Comparison of ENCODE assay signal across 8 cellular contexts in the genomic region with DNA sequence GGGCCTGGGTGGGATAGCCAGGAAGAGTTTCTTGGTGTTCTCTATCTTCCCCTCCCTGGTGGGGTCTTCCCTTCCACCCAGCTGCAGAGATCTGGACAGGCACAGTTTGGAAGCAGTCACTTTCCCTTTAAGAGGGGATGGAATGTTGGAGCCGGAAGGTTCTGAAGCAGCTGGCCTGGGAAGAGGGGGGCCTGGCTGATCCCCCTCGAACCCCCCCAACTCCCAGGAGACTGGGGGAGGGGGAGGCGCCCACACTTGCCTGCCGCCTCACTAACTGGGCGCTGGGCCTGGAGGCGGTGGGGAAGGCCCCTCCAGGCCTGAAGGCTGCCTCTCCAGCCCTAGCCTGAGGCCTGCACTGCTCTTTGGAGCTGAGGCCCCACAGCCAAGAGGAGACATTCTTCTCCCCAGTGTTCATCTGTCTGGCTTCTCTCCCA. TPM values are rescaled to one million over a fixed set of nuclear protein-coding genes. Genes with fewer than 3 reads are reported as not detected.
DNase-seq lines count a peak whose midpoint lies in the region; ATAC-seq and TF ChIP-seq lines count a peak whose summit lies in the region.

No MANE protein-coding gene starts in this region.

- H3K4me3 ChIP-seq in PC-3 (ENCODE audit: low read length) (peak overlapping the region; percentile 90), dorsolateral prefrontal cortex (peak overlapping the region; percentile 72 to 97 (median 91)), liver (ENCODE audit: low read depth in 1 of 3, low read length in 3 of 3) (peak overlapping the region; percentile 93 to 94 (median 93)), suprapubic skin (peak overlapping the region; percentile 91)

- H3K27me3 ChIP-seq in PC-3 (ENCODE audit: low read length) (no peaks in the 10 kb centered on the region), dorsolateral prefrontal cortex (no peaks in the 10 kb centered on the region), liver (ENCODE audit: control insufficient read depth in 4 of 4, insufficient read depth in 4 of 4, low read length in 3 of 4) (no peaks in the 10 kb centered on the region), suprapubic skin (no peaks in the 10 kb centered on the region)

- H3K27ac ChIP-seq in PC-3 (ENCODE audit: low read length) (no peak overlapping the region), dorsolateral prefrontal cortex (peak overlapping the region in 57 of 59 donors; percentile 13 to 97 (median 95)), liver (ENCODE audit: low read depth in 1 of 2, low read length in 2 of 2) (peak overlapping the region; percentile 66 to 76), suprapubic skin (peak overlapping the region; percentile 84)

- WGBS in liver: 2% methylated on average over 6 of the region's 6 CpGs
- 0% methylated on average over 3 of the region's 6 CpGs for WGBS in suprapubic skin

- H2AFZ ChIP-seq in PC-3 (ENCODE audit: low read length): 0 out of 2 replicates have a peak overlapping the region, but pooled peaks have one; percentile 78

- peaks cover 22% of the 10 kb centered on the region for H3K4me1 ChIP-seq in PC-3 (ENCODE audit: insufficient read depth, low read length)
- peaks cover 5 to 36% (median 24%) of the 10 kb centered on the region in 4 donors for H3K4me1 ChIP-seq in liver (ENCODE audit: control insufficient read depth in 4 of 4, insufficient read depth in 4 of 4, low read length in 3 of 4)
- H3K4me1 ChIP-seq in suprapubic skin: peaks cover 60% of the 10 kb centered on the region

- H3K9ac ChIP-seq in PC-3 (ENCODE audit: low read length) (peak overlapping the region; percentile 81), liver (ENCODE audit: low read depth in 1 of 2, low read length in 2 of 2) (peak overlapping the region; percentile 63 to 87)

- TF ChIP-seq POLR2A in suprapubic skin (IDR thresholded peaks at IDR 0.05): no peak

- H3K9me3 ChIP-seq in PC-3 (ENCODE audit: low read length): no peaks in the 10 kb centered on the region
- H3K9me3 ChIP-seq in liver (ENCODE audit: control insufficient read depth in 4 of 4, low read length in 3 of 4): no peaks in the 10 kb centered on the region
- no peaks in the 10 kb centered on the region for H3K9me3 ChIP-seq in suprapubic skin

- H3K36me3 ChIP-seq in PC-3 (ENCODE audit: low read depth, low read length) (no peaks in the 10 kb centered on the region), liver (ENCODE audit: control insufficient read depth in 4 of 4, insufficient read depth in 3 of 4, low read depth in 1 of 4, low read length in 3 of 4) (no peaks in the 10 kb centered on the region), suprapubic skin (no peaks in the 10 kb centered on the region)

- H3F3A ChIP-seq in PC-3 (ENCODE audit: low read length, unreplicated experiment): no peaks in the 10 kb centered on the region

- peak; percentile 13 for ATAC-seq in PC-3

- no peaks in the 10 kb centered on the region for H3K9me2 ChIP-seq in PC-3 (replicated peaks; ENCODE audit: low read length)

- intact Hi-C loops in PC-3 (cut with micrococcal nuclease) (loop anchor here (2.0 kb wide), 1 partner anchor 18 kb away; a partner anchor contains a TSS), dorsolateral prefrontal cortex (cut with DNase I) (loop anchor here in 1 of 2 donors (5.0 kb wide), 1 partner anchor 139 kb away; a partner anchor contains a TSS)

- peaks cover 53% of the 10 kb centered on the region for H3K79me2 ChIP-seq in PC-3 (ENCODE audit: low read length)

- BruUV-seq in PC-3 (replicated peaks; lab: Mats Ljungman, UMichigan): no TSS peak

- no peak for TF ChIP-seq RAD21 in liver (IDR thresholded peaks at IDR 0.05)

- H3K27ac Mint-ChIP-seq in T-helper 2 cell treated with Interferon-gamma antibody and Interleukin-4, amounts not matched to agents 5 μg/mL and 100 μg/mL, for 36 hours: peak overlapping the region; percentile 91

- peak overlapping the region; percentile 95 for H3K4me3 Mint-ChIP-seq in T-helper 2 cell treated with Interferon-gamma antibody and Interleukin-4, amounts not matched to agents 5 μg/mL and 100 μg/mL, for 36 hours

- no peak for DNase-seq in T-helper 2 cell treated with Interferon-gamma antibody and Interleukin-4, amounts not matched to agents 5 μg/mL and 100 μg/mL, for 36 hours (ENCODE audit: low spot score)
- no peak for DNase-seq in T-helper 2 cell
- DNase-seq in PC-3: no peak
- peak in 7 of 10 donors; percentile 10 to 74 (median 47) for DNase-seq in dorsolateral prefrontal cortex
- no peak for DNase-seq in suprapubic skin (ENCODE audit: low spot score in 2 of 2)
- DNase-seq in NCI-H510A treated with DMSO at 0.1 percent for 48 hours (lab: John Stamatoyannopoulos, UW): no peak
- no peak for DNase-seq in NOMO-1 treated with DMSO at 0.1 percent for 48 hours (lab: John Stamatoyannopoulos, UW; ENCODE audit: unreplicated experiment)

- H3K4me1 Mint-ChIP-seq in T-helper 2 cell treated with Interferon-gamma antibody and Interleukin-4, amounts not matched to agents 5 μg/mL and 100 μg/mL, for 36 hours (ENCODE audit: low read depth): peaks cover 19% of the 10 kb centered on the region

- POLR2A ChIA-PET in PC-3 (lab: Charles Lee; ENCODE audit: unreplicated experiment): interaction anchor here (0.6 kb wide), 1 partner anchor 22 kb away, joined by 6 read pairs; no protein-coding TSS in a partner anchor

- peaks cover 3% of the 10 kb centered on the region for H3K36me3 Mint-ChIP-seq in T-helper 2 cell treated with Interferon-gamma antibody and Interleukin-4, amounts not matched to agents 5 μg/mL and 100 μg/mL, for 36 hours (ENCODE audit: low read depth)

- CTCF ChIA-PET in PC-3 (lab: Charles Lee): interaction anchor here (0.6 kb wide), 1 partner anchor 130 kb away, joined by 3 read pairs; no protein-coding TSS in a partner anchor

- no peak for TF ChIP-seq CTCF in PC-3 (conservative IDR thresholded peaks at IDR 0.05; ENCODE audit: low read depth, low read length)
- no peak for TF ChIP-seq CTCF in dorsolateral prefrontal cortex (IDR thresholded peaks at IDR 0.05 in 54 of 56, conservative IDR thresholded peaks at IDR 0.05 in 2 of 56; ENCODE audit: low read depth in 1 of 56, partially characterized antibody in 56 of 56)
- no peak for TF ChIP-seq CTCF in liver (IDR thresholded peaks at IDR 0.05; ENCODE audit: low read depth, low read length, missing input control)
- TF ChIP-seq CTCF in suprapubic skin (IDR thresholded peaks at IDR 0.05): no peak

- no peaks in the 10 kb centered on the region for H3K27me3 Mint-ChIP-seq in T-helper 2 cell treated with Interferon-gamma antibody and Interleukin-4, amounts not matched to agents 5 μg/mL and 100 μg/mL, for 36 hours (ENCODE audit: low read depth)

- H3K9me3 Mint-ChIP-seq in T-helper 2 cell treated with Interferon-gamma antibody and Interleukin-4, amounts not matched to agents 5 μg/mL and 100 μg/mL, for 36 hours: no peaks in the 10 kb centered on the region

- TF ChIP-seq EP300 in suprapubic skin (IDR thresholded peaks at IDR 0.05): no peak

- peak overlapping the region; percentile 95 for H3K4me2 ChIP-seq in PC-3 (ENCODE audit: low read length)

- peaks cover 9% of the 10 kb centered on the region for H4K20me1 ChIP-seq in PC-3 (ENCODE audit: low read length)

TF ChIP-seq in liver, 16 proteins besides CTCF, POLR2A, EP300 and RAD21:
- TF ChIP-seq RXRA (IDR thresholded peaks at IDR 0.05) (no peak), JUND (IDR thresholded peaks at IDR 0.05) (no peak)
- TF ChIP-seq, protein P1, sequence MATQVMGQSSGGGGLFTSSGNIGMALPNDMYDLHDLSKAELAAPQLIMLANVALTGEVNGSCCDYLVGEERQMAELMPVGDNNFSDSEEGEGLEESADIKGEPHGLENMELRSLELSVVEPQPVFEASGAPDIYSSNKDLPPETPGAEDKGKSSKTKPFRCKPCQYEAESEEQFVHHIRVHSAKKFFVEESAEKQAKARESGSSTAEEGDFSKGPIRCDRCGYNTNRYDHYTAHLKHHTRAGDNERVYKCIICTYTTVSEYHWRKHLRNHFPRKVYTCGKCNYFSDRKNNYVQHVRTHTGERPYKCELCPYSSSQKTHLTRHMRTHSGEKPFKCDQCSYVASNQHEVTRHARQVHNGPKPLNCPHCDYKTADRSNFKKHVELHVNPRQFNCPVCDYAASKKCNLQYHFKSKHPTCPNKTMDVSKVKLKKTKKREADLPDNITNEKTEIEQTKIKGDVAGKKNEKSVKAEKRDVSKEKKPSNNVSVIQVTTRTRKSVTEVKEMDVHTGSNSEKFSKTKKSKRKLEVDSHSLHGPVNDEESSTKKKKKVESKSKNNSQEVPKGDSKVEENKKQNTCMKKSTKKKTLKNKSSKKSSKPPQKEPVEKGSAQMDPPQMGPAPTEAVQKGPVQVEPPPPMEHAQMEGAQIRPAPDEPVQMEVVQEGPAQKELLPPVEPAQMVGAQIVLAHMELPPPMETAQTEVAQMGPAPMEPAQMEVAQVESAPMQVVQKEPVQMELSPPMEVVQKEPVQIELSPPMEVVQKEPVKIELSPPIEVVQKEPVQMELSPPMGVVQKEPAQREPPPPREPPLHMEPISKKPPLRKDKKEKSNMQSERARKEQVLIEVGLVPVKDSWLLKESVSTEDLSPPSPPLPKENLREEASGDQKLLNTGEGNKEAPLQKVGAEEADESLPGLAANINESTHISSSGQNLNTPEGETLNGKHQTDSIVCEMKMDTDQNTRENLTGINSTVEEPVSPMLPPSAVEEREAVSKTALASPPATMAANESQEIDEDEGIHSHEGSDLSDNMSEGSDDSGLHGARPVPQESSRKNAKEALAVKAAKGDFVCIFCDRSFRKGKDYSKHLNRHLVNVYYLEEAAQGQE (IDR thresholded peaks at IDR 0.05): peak; percentile 26

RNA-seq across cellular contexts. Expression of a gene that starts 1.4 kb away (rescaled TPM):
- 50.6 and 56.1 TPM in 2 replicates for total RNA-seq in PC-3 (2014; rRNA removed)
- 10 to 100 TPM; 48.6 to 82.7 (median 65.1) TPM for total RNA-seq in dorsolateral prefrontal cortex
- 10 to 100 TPM; 19.2 to 26.3 TPM for total RNA-seq in liver
- polyA plus RNA-seq in liver: 10 to 100 TPM in 1 of 2 donors, 1 to 10 TPM in 1; 8.6 to 15.7 TPM
- total RNA-seq in suprapubic skin: 10 to 100 TPM; 53.6 to 72.7 (median 56.1) TPM

RNA-seq across cellular contexts. Expression of a gene that starts 18.1 kb away (rescaled TPM):
- total RNA-seq in PC-3 (2014; rRNA removed) (522 and 538 TPM in 2 replicates), dorsolateral prefrontal cortex (100 to 1,000 TPM; 297 to 743 (median 543) TPM), liver (100 to 1,000 TPM; 114 to 200 TPM), suprapubic skin (100 to 1,000 TPM; 112 to 137 (median 121) TPM)
- 100 to 1,000 TPM in 1 of 2 donors, 10 to 100 TPM in 1; 71.9 to 155 TPM for polyA plus RNA-seq in liver

RNA-seq across cellular contexts. Expression of a gene that starts 21.4 kb away (rescaled TPM):
- 51.3 and 57.0 TPM in 2 replicates for total RNA-seq in PC-3 (2014; rRNA removed)
- total RNA-seq in dorsolateral prefrontal cortex: 10 to 100 TPM; 35.0 to 63.0 (median 44.9) TPM
- 10 to 100 TPM; 28.2 to 34.3 TPM for total RNA-seq in liver
- polyA plus RNA-seq in liver: 10 to 100 TPM; 19.0 to 20.6 TPM
- 10 to 100 TPM; 34.6 to 70.9 (median 46.2) TPM for total RNA-seq in suprapubic skin

RNA-seq across cellular contexts. Expression of a gene that starts 29.5 kb away (rescaled TPM):
- total RNA-seq in PC-3 (2014; rRNA removed) (84.7 and 85.5 TPM in 2 replicates), dorsolateral prefrontal cortex (100 to 1,000 TPM in 54 of 120 experiments, 10 to 100 TPM in 66; 72.1 to 140 (median 98.1) TPM), liver (10 to 100 TPM; 28.1 to 59.2 TPM), suprapubic skin (100 to 1,000 TPM in 1 of 4 donors, 10 to 100 TPM in 3; 44.8 to 121 (median 71.1) TPM)
- 10 to 100 TPM; 29.7 to 37.8 TPM for polyA plus RNA-seq in liver

RNA-seq across cellular contexts. Expression of a gene that starts 59.7 kb away (rescaled TPM):
- total RNA-seq in PC-3 (2014; rRNA removed) (not detected in 2 replicates), dorsolateral prefrontal cortex (not detected), liver (not detected), suprapubic skin (1 to 10 TPM in 1 of 4 donors, not detected in 3; 1.1 TPM)
- not detected for polyA plus RNA-seq in liver

Comparison
In these comparisons a context has a peak if more than half of its experiments do, and no peak if none do; other contexts are left out.
1. DNase-seq: peak in dorsolateral prefrontal cortex (7 of 10); none in T-helper 2 cell treated with Interferon-gamma antibody and Interleukin-4, amounts not matched to agents 5 μg/mL and 100 μg/mL, for 36 hours (single experiment), T-helper 2 cell (0 of 5), PC-3 (single experiment), suprapubic skin (0 of 2), NCI-H510A treated with DMSO at 0.1 percent for 48 hours (single experiment) and NOMO-1 treated with DMSO at 0.1 percent for 48 hours (single experiment).
2. Peak in every context shown above with its lines, with median percentiles within 50 percentile points of each other: H3K4me3 ChIP-seq.